8 cellular contexts compared by ENCODE assay signal in genomic region chr5:70400984-70401686, GRCh38.
A peak's percentile ranks its signal among the peaks of the same experiment; 100 is the strongest.
DNase-seq lines count a peak whose midpoint lies in the region; ATAC-seq, FAIRE-seq and TF ChIP-seq lines count a peak whose summit lies in the region.
"Not testable (repeated sequence)": the region's sequence is repeated elsewhere in the genome, so short reads cannot be mapped to it uniquely, and the experiment has no call there.

No MANE protein-coding gene starts in this region.

- TF ChIP-seq CTCF in Caco-2 (IDR thresholded peaks at IDR 0.05; ENCODE audit: insufficient read depth in 1 of 2, low read depth in 1 of 2, low read length in 1 of 2, severe bottlenecking in 1 of 2, unreplicated experiment in 1 of 2): peak in 1 of 2 experiments; percentile 9
- not testable (repeated sequence) for TF ChIP-seq CTCF in kidney (IDR thresholded peaks at IDR 0.05; ENCODE audit: borderline replicate concordance, extremely low read depth, insufficient read depth)

- H3K4me3 Mint-ChIP-seq in Caco-2 (ENCODE audit: unreplicated experiment): peak overlapping the region; percentile 61
- H3K4me3 Mint-ChIP-seq in activated T-helper 17 cell treated with anti-CD3 and anti-CD28 coated beads, Interleukin-2, amount 50 U/mL, for 72 hours: peak overlapping the region; percentile 42

- H3K27ac ChIP-seq in SJSA1: peak overlapping the region; percentile 72
- peak overlapping the region; percentile 25 for H3K27ac ChIP-seq in effector memory CD4-positive, alpha-beta T cell (ENCODE audit: insufficient read depth, low read length, poor library complexity, severe bottlenecking)
- peak overlapping the region in 1 of 2 donors; percentile 37 for H3K27ac ChIP-seq in kidney (ENCODE audit: low read depth in 2 of 2, low read length in 2 of 2)
- H3K27ac ChIP-seq in trophoblast cell (ENCODE audit: low read depth, low read length): not testable (repeated sequence)

- not testable (repeated sequence) for H4K8ac ChIP-seq in trophoblast cell (ENCODE audit: low read depth, low read length)

- H3K18ac ChIP-seq in trophoblast cell (ENCODE audit: low read length): not testable (repeated sequence)

- H3K27me3 Mint-ChIP-seq in Caco-2 (ENCODE audit: insufficient read depth, unreplicated experiment); activated T-helper 17 cell treated with anti-CD3 and anti-CD28 coated beads, Interleukin-2, amount 50 U/mL, for 72 hours: not testable (repeated sequence)

- not testable (repeated sequence) for H2BK5ac ChIP-seq in trophoblast cell (ENCODE audit: low read depth, low read length, poor library complexity)

- H3K4me1 ChIP-seq in Caco-2; SJSA1 (replicated peaks); effector memory CD4-positive, alpha-beta T cell (ENCODE audit: control insufficient read depth, insufficient read depth, low read length, poor library complexity, severe bottlenecking); kidney (ENCODE audit: control insufficient read depth in 1 of 2, insufficient read depth in 1 of 2, low read depth in 1 of 2, low read length in 2 of 2); trophoblast cell (ENCODE audit: control insufficient read depth in 1 of 2, insufficient read depth in 2 of 2, low read length in 2 of 2): not testable (repeated sequence)

- H2AK5ac ChIP-seq in trophoblast cell (ENCODE audit: low read length): not testable (repeated sequence)

- H3K27me3 ChIP-seq in Caco-2 (replicated peaks; ENCODE audit: control insufficient read depth, insufficient read depth, low read length); SJSA1 (replicated peaks); effector memory CD4-positive, alpha-beta T cell (replicated peaks; ENCODE audit: control insufficient read depth, insufficient read depth, low read length, poor library complexity, severe bottlenecking); trophoblast cell (ENCODE audit: insufficient read depth, low read length): not testable (repeated sequence)

- H3K79me2 ChIP-seq in trophoblast cell (ENCODE audit: control insufficient read depth, insufficient read depth, low read length, poor library complexity): not testable (repeated sequence)

- DNase-seq in Caco-2 (peak; percentile 91), SJSA1 (ENCODE audit: low read depth in 1 of 2, low spot score in 2 of 2) (peak; percentile 37 to 75), kidney (peak; percentile 88)
- peak in 1 of 3 donors; percentile 60 for DNase-seq in effector memory CD4-positive, alpha-beta T cell
- not testable (repeated sequence) for DNase-seq in trophoblast cell
- DNase-seq in stimulated activated naive CD8-positive, alpha-beta T cell treated with anti-CD3 and anti-CD28 coated beads, Interleukin-15, Interleukin-2, amounts not matched to agents 100 U/mL and 50 U/mL, for 24 hours: peak; percentile 55

- intact Hi-C loops in Caco-2 (cut with micrococcal nuclease; ENCODE audit: unreplicated experiment); kidney (cut with DNase I): not testable (repeated sequence)

- not testable (repeated sequence) for H3K9me3 ChIP-seq in Caco-2; SJSA1 (replicated peaks); effector memory CD4-positive, alpha-beta T cell (ENCODE audit: control insufficient read depth, low read length); kidney (ENCODE audit: control insufficient read depth in 1 of 2, low read length in 2 of 2); trophoblast cell (ENCODE audit: insufficient read depth, low read depth, low read length)

- H3K4me3 ChIP-seq in Caco-2 (ENCODE audit: low read depth, low read length): peak overlapping the region; percentile 48
- peak overlapping the region; percentile 59 for H3K4me3 ChIP-seq in SJSA1
- H3K4me3 ChIP-seq in effector memory CD4-positive, alpha-beta T cell (ENCODE audit: insufficient read depth, low read depth, low read length, poor library complexity, severe bottlenecking): not testable (repeated sequence)
- H3K4me3 ChIP-seq in kidney (ENCODE audit: low read length in 2 of 2): peak overlapping the region in 1 of 2 donors; percentile 73
- H3K4me3 ChIP-seq in trophoblast cell (ENCODE audit: low read depth, low read length): peak overlapping the region; percentile 72

- not testable (repeated sequence) for H3K27ac Mint-ChIP-seq in Caco-2 (ENCODE audit: unreplicated experiment); activated T-helper 17 cell treated with anti-CD3 and anti-CD28 coated beads, Interleukin-2, amount 50 U/mL, for 72 hours

- CTCF ChIA-PET in Caco-2 (lab: Charles Lee): not testable (repeated sequence)

- POLR2A ChIA-PET in Caco-2 (lab: Charles Lee): not testable (repeated sequence)

- not testable (repeated sequence) for H3K4me2 ChIP-seq in trophoblast cell (ENCODE audit: low read length)

- not testable (repeated sequence) for H3K79me1 ChIP-seq in trophoblast cell (ENCODE audit: low read length)

- not testable (repeated sequence) for FAIRE-seq in kidney (lab: Jason Lieb, UNC)

- not testable (repeated sequence) for H3K36me3 Mint-ChIP-seq in Caco-2 (ENCODE audit: insufficient read depth, unreplicated experiment); activated T-helper 17 cell treated with anti-CD3 and anti-CD28 coated beads, Interleukin-2, amount 50 U/mL, for 72 hours (ENCODE audit: low read depth)

- H3K4me1 Mint-ChIP-seq in Caco-2 (ENCODE audit: low read depth, unreplicated experiment); activated T-helper 17 cell treated with anti-CD3 and anti-CD28 coated beads, Interleukin-2, amount 50 U/mL, for 72 hours: not testable (repeated sequence)

- H3K4ac ChIP-seq in trophoblast cell (ENCODE audit: low read depth, low read length): not testable (repeated sequence)

- not testable (repeated sequence) for H3K14ac ChIP-seq in trophoblast cell (ENCODE audit: low read length)

- H3K23ac ChIP-seq in trophoblast cell (ENCODE audit: low read length): not testable (repeated sequence)

- not testable (repeated sequence) for H2BK120ac ChIP-seq in trophoblast cell (ENCODE audit: insufficient read depth, low read length, poor library complexity)

- not testable (repeated sequence) for H2BK12ac ChIP-seq in trophoblast cell (ENCODE audit: low read length)

- not testable (repeated sequence) for H3K9me3 Mint-ChIP-seq in Caco-2 (ENCODE audit: unreplicated experiment); activated T-helper 17 cell treated with anti-CD3 and anti-CD28 coated beads, Interleukin-2, amount 50 U/mL, for 72 hours

- ATAC-seq in HG02642 (IDR thresholded peaks at IDR 0.05; ENCODE audit: poor library complexity, unreplicated experiment): peak; percentile 69
- peak; percentile 97 for ATAC-seq in activated T-helper 17 cell treated with anti-CD3 and anti-CD28 coated beads, Interleukin-2, amount 50 U/mL, for 72 hours (replicated peaks)
- ATAC-seq in stimulated activated naive CD8-positive, alpha-beta T cell treated with anti-CD3 and anti-CD28 coated beads, Interleukin-15, Interleukin-2, amounts not matched to agents 100 U/mL and 50 U/mL, for 24 hours: peak; percentile 68

- not testable (repeated sequence) for H2AFZ ChIP-seq in trophoblast cell (ENCODE audit: insufficient read depth, low read length, poor library complexity)

- not testable (repeated sequence) for H3K9ac ChIP-seq in kidney (ENCODE audit: low read length in 2 of 2); trophoblast cell (ENCODE audit: low read length)

- H3K36me3 ChIP-seq in Caco-2 (ENCODE audit: control insufficient read depth, insufficient read depth, low read length); SJSA1; effector memory CD4-positive, alpha-beta T cell (ENCODE audit: control insufficient read depth, insufficient read depth, low read length); kidney (ENCODE audit: control insufficient read depth in 1 of 2, insufficient read depth in 2 of 2, low read length in 2 of 2); trophoblast cell (ENCODE audit: control insufficient read depth in 1 of 2, insufficient read depth in 2 of 2, low read length in 2 of 2): not testable (repeated sequence)

- WGBS in trophoblast cell (ENCODE audit: extremely low coverage, insufficient coverage, insufficient read length): no CpG with 5 or more reads among the region's 71 CpGs

- BruUV-seq in Caco-2 (replicated peaks; lab: Mats Ljungman, UMichigan): not testable (repeated sequence)

- H4K91ac ChIP-seq in trophoblast cell (ENCODE audit: low read depth, low read length): not testable (repeated sequence)

- not testable (repeated sequence) for H4K12ac ChIP-seq in trophoblast cell (ENCODE audit: low read depth, low read length)
